In genomic region chr3:46488735-46489361, GRCh38 we compare ENCODE assay signal across 1 cellular context.
A peak's percentile ranks its signal among the peaks of the same experiment; 100 is the strongest.
TF ChIP-seq lines count a peak whose summit lies in the region.

No MANE protein-coding gene starts in this region.

TF ChIP-seq in GM12878, 131 proteins besides CTCF, POLR2A, EP300 and RAD21 (continued from another document):
- no peak for TF ChIP-seq CUX1 (IDR thresholded peaks at IDR 0.05; ENCODE audit: insufficient replicate concordance, low read depth, low read length)
- no peak for TF ChIP-seq EED (IDR thresholded peaks at IDR 0.05; ENCODE audit: low read depth)
- TF ChIP-seq ATF7 (IDR thresholded peaks at IDR 0.05; ENCODE audit: low read depth) = 0 out of 2 replicates have a peak, but pooled peaks have one; percentile 49
- TF ChIP-seq EZH2 (IDR thresholded peaks at IDR 0.05; ENCODE audit: borderline replicate concordance, control insufficient read depth, low read depth, low read length) = no peak
- peak; percentile 82; the same call in 1 of the 2 replicates for TF ChIP-seq LARP7 (IDR thresholded peaks at IDR 0.05)
- no peak for TF ChIP-seq NR2C1 (IDR thresholded peaks at IDR 0.05)
- TF ChIP-seq TARDBP (IDR thresholded peaks at IDR 0.05; ENCODE audit: borderline replicate concordance) = no peak
- no peak for TF ChIP-seq STAT3 (IDR thresholded peaks at IDR 0.05; ENCODE audit: low read depth, low read length)
- TF ChIP-seq PKNOX1 (IDR thresholded peaks at IDR 0.05) = 0 out of 2 replicates have a peak, but pooled peaks have one; percentile 12
